1 cellular context compared by ENCODE assay signal in the genomic region with DNA sequence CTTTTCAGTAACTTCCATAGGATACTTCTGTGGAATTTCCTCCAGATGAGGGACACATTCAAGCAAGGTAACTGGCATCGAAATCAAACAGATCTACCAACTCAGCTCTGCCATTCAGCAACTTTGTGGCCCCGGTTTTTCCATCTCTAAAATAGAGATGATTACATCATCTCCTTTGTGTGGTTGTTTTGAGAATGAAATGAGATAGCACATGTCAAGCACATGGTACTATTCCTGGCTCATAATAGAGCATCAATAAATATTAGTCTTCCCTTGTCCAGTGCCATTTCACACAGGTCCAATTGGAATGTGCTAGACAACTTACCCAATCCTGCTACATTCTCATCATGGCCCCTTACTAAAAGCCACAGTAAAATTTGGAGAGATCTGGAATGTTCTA.
TF ChIP-seq lines count a peak whose summit lies in the region.

No MANE protein-coding gene starts in this region.

TF ChIP-seq in SK-N-SH treated with all-trans-retinoic acid at 6 μM for 48 hours, 23 proteins besides CTCF, POLR2A, EP300 and RAD21 (continued from another document):
- TF ChIP-seq, protein P1, sequence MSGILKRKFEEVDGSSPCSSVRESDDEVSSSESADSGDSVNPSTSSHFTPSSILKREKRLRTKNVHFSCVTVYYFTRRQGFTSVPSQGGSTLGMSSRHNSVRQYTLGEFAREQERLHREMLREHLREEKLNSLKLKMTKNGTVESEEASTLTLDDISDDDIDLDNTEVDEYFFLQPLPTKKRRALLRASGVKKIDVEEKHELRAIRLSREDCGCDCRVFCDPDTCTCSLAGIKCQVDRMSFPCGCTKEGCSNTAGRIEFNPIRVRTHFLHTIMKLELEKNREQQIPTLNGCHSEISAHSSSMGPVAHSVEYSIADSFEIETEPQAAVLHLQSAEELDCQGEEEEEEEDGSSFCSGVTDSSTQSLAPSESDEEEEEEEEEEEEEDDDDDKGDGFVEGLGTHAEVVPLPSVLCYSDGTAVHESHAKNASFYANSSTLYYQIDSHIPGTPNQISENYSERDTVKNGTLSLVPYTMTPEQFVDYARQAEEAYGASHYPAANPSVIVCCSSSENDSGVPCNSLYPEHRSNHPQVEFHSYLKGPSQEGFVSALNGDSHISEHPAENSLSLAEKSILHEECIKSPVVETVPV (CRISPR knock-in tag; IDR thresholded peaks at IDR 0.05) = no peak
- no peak for TF ChIP-seq POU6F1 (CRISPR knock-in tag; IDR thresholded peaks at IDR 0.05; ENCODE audit: borderline replicate concordance, low read depth)
- no peak for TF ChIP-seq TSHZ2 (CRISPR knock-in tag; IDR thresholded peaks at IDR 0.05)
- TF ChIP-seq TOX (CRISPR knock-in tag; IDR thresholded peaks at IDR 0.05; ENCODE audit: borderline replicate concordance) = no peak
